3 cellular contexts compared by ENCODE assay signal in genomic region chr1:100339735-100340134, GRCh38. TPM values are rescaled to one million over a fixed set of nuclear protein-coding genes. Genes with fewer than 3 reads are reported as not detected.
A peak's percentile ranks its signal among the peaks of the same experiment; 100 is the strongest.
DNase-seq lines count a peak whose midpoint lies in the region; ATAC-seq, FAIRE-seq and TF ChIP-seq lines count a peak whose summit lies in the region.
"Not testable (repeated sequence)": the region's sequence is repeated elsewhere in the genome, so short reads cannot be mapped to it uniquely, and the experiment has no call there.

No MANE protein-coding gene starts in this region.

- not testable (repeated sequence) for H3K9me3 ChIP-seq in HEK293 (ENCODE audit: control insufficient read depth, insufficient read depth, low read depth, low read length); K562 (replicated peaks; ENCODE audit: control insufficient read depth, insufficient read depth, low read depth, low read length)

- not testable (repeated sequence) for H2BK15ac ChIP-seq in mesendoderm (replicated peaks; ENCODE audit: low read depth)

- H3K9me1 ChIP-seq in K562 (ENCODE audit: control insufficient read depth, insufficient read depth, low read length) = not testable (repeated sequence)

- not testable (repeated sequence) for FAIRE-seq in K562 (lab: Jason Lieb, UNC)

- TF ChIP-seq POLR2A in K562 (conservative IDR thresholded peaks at IDR 0.05) = not testable (repeated sequence)

- not testable (repeated sequence) for H3K79me2 ChIP-seq in K562 (ENCODE audit: control insufficient read depth, insufficient read depth, low read length); mesendoderm (ENCODE audit: control insufficient read depth, insufficient read depth, low read length)

- ATAC-seq in K562 = not testable (repeated sequence)

- H3K4me1 ChIP-seq in HEK293 (ENCODE audit: control insufficient read depth, insufficient read depth, low read length); mesendoderm (ENCODE audit: control insufficient read depth, low read depth, low read length): not testable (repeated sequence)
- H3K4me1 ChIP-seq in K562 (replicated peaks in 1 of 2; ENCODE audit: control insufficient read depth in 2 of 2, insufficient read depth in 2 of 2, low read length in 2 of 2) = peaks cover 12 to 52% of the 10 kb centered on the region in 2 experiments; a peak in 3 of 5 replicates

- not testable (repeated sequence) for H3K4me3 ChIP-seq in HEK293 (ENCODE audit: low read depth, low read length); K562; mesendoderm (ENCODE audit: low read length)

- H2AK5ac ChIP-seq in mesendoderm (ENCODE audit: low read length) = not testable (repeated sequence)

- H3K27ac ChIP-seq in HEK293 (ENCODE audit: extremely low read depth, low read depth, low read length); K562 (ENCODE audit: extremely low read depth, low read depth, low read length); mesendoderm (ENCODE audit: low read depth, low read length): not testable (repeated sequence)

- H3K4me2 ChIP-seq in K562 (ENCODE audit: insufficient read depth, low read length); mesendoderm (ENCODE audit: low read length): not testable (repeated sequence)

- H3K4ac ChIP-seq in mesendoderm (ENCODE audit: low read depth, low read length) = not testable (repeated sequence)

- not testable (repeated sequence) for BruUV-seq in K562 (replicated peaks; lab: Mats Ljungman, UMichigan)

- 68% methylated on average over 4 of the region's 6 CpGs for WGBS in K562 (ENCODE audit: insufficient coverage, low coverage, missing lambda C conversion rate)
- no CpG with 5 or more reads among the region's 6 CpGs for WGBS in mesendoderm (ENCODE audit: extremely low coverage, insufficient coverage, low lambda C conversion rate)

- in situ Hi-C loops in K562 (cut with MboI) = not testable (repeated sequence)

- not testable (repeated sequence) for H3K36me3 ChIP-seq in HEK293 (ENCODE audit: control insufficient read depth in 2 of 2, insufficient read depth in 1 of 2, low read length in 2 of 2); K562 (ENCODE audit: control insufficient read depth, insufficient read depth, low read length); mesendoderm (ENCODE audit: control insufficient read depth, insufficient read depth, low read length)

- not testable (repeated sequence) for H3K79me1 ChIP-seq in mesendoderm (ENCODE audit: low read length)

- H4K8ac ChIP-seq in mesendoderm (ENCODE audit: low read depth, low read length) = not testable (repeated sequence)

- H3K9ac ChIP-seq in K562 (ENCODE audit: insufficient read depth in 1 of 2, low read depth in 2 of 2, low read length in 2 of 2); mesendoderm (ENCODE audit: low read length): not testable (repeated sequence)

- not testable (repeated sequence) for TF ChIP-seq EP300 in K562 (IDR thresholded peaks at IDR 0.05; ENCODE audit: low read length)

- H3K18ac ChIP-seq in mesendoderm (ENCODE audit: low read length) = peak overlapping the region; percentile 61

- not testable (repeated sequence) for DNase-seq in K562 (ENCODE audit: extremely low read depth in 1 of 4, low spot score in 3 of 4); mesendoderm

- not testable (repeated sequence) for H3K56ac ChIP-seq in mesendoderm (ENCODE audit: low read length)

- not testable (repeated sequence) for H2AFZ ChIP-seq in K562 (ENCODE audit: low read depth, low read length)

- not testable (repeated sequence) for H4K20me1 ChIP-seq in K562 (replicated peaks; ENCODE audit: control insufficient read depth, insufficient read depth, low read length)

- H2BK120ac ChIP-seq in mesendoderm (ENCODE audit: low read depth, low read length) = peak overlapping the region; percentile 96

- H4K5ac ChIP-seq in mesendoderm (ENCODE audit: low read length) = not testable (repeated sequence)

- not testable (repeated sequence) for H3K27me3 ChIP-seq in K562 (ENCODE audit: control insufficient read depth in 2 of 2, insufficient read depth in 2 of 2, low read length in 2 of 2); mesendoderm (ENCODE audit: insufficient read depth, low read length, poor library complexity)

- not testable (repeated sequence) for TF ChIP-seq CTCF in HEK293 (tag by site-specific recombination; IDR thresholded peaks at IDR 0.05); K562 (IDR thresholded peaks at IDR 0.05 in 2 of 3, conservative IDR thresholded peaks at IDR 0.05 in 1 of 3; ENCODE audit: insufficient read depth in 2 of 3, low read depth in 1 of 3, low read length in 3 of 3)

- POLR2A ChIA-PET in HEK293 (lab: Yijun Ruan, JAX) = interaction anchor here (1.2 kb wide), 1 partner anchor 13 kb away, joined by 3 read pairs; the partner anchor contains the start of gene CDC14A
- POLR2A ChIA-PET in K562 (lab: Yijun Ruan, JAX) = not testable (repeated sequence)

- TF ChIP-seq RAD21 in K562 (CRISPR knock-in tag; conservative IDR thresholded peaks at IDR 0.05 in 1 of 2, IDR thresholded peaks at IDR 0.05 in 1 of 2) = not testable (repeated sequence)

- CTCF ChIA-PET in HEK293 (lab: Yijun Ruan, JAX); K562 (lab: Yijun Ruan, JAX; ENCODE audit: low intra/inter-chr PET ratio): not testable (repeated sequence)

- H2BK5ac ChIP-seq in mesendoderm (ENCODE audit: low read length) = not testable (repeated sequence)

- intact Hi-C loops in K562 (cut with micrococcal nuclease) = loop anchor here (5.0 kb wide), 1 partner anchor 302 kb away; a partner anchor contains a TSS

- H3K23ac ChIP-seq in mesendoderm (ENCODE audit: low read length) = not testable (repeated sequence)

TF ChIP-seq in HEK293, 187 proteins besides CTCF, POLR2A, EP300 and RAD21:
- TF ChIP-seq ZNF146 (tag by site-specific recombination; IDR thresholded peaks at IDR 0.05) = peak; percentile 89
- peak; percentile 55; the same call in 1 of the 2 replicates for TF ChIP-seq ZNF580 (tag by site-specific recombination; IDR thresholded peaks at IDR 0.05)

TF ChIP-seq in K562, 482 proteins besides CTCF, POLR2A, EP300 and RAD21:
- peak; percentile 17 for TF ChIP-seq RBM25 (IDR thresholded peaks at IDR 0.05; ENCODE audit: low read depth, low read length, severe bottlenecking)
- peak; percentile 77 for TF ChIP-seq ZNF146 (CRISPR knock-in tag; IDR thresholded peaks at IDR 0.05; ENCODE audit: unreplicated experiment)
- peak; percentile 49; the same call in 1 of the 2 replicates for TF ChIP-seq NFIX (CRISPR knock-in tag; IDR thresholded peaks at IDR 0.05; ENCODE audit: low read depth)
- peak; percentile 91 for TF ChIP-seq NFIC (IDR thresholded peaks at IDR 0.05)
- TF ChIP-seq BCOR (IDR thresholded peaks at IDR 0.05) = peak; percentile 41; the same call in 1 of the 2 replicates
- 0 out of 4 replicates have a peak, but pooled peaks of 1 of the 2 experiments have one; percentile 14 for TF ChIP-seq HDAC1 (IDR thresholded peaks at IDR 0.05)
- TF ChIP-seq KDM1A (IDR thresholded peaks at IDR 0.05) = peak; percentile 25 to 64; a peak in 3 of 4 replicates

RNA-seq across cellular contexts. Expression of gene CDC14A, which starts 12.6 kb away (rescaled TPM):
- total RNA-seq in K562 (2011; cell fraction: chromatin; rRNA removed; ENCODE audit: low replicate concordance) = 151 and 280 TPM in 2 replicates
- total RNA-seq in K562 (2011; cell fraction: nucleolus; rRNA removed) = 66.0 and 81.3 TPM in 2 replicates
- total RNA-seq in K562 (2011; cell fraction: nucleoplasm; rRNA removed) = 113 TPM in 2 replicates
- 20.7 and 23.6 TPM in 2 replicates for total RNA-seq in K562 (2014; rRNA removed)
- 50.9 and 56.3 TPM in 2 replicates for total RNA-seq in K562 (2014; rRNA removed; fragmentation: Illumina TruSeq; extraction: Trizol)
- 38.7 and 42.7 TPM in 2 replicates for total RNA-seq in K562 (2015; rRNA removed; fragmentation: Illumina TruSeq; extraction: Trizol)
- total RNA-seq in K562 (2021) = 28.4 and 30.9 TPM in 2 replicates
- 32.6 and 45.2 TPM in 2 replicates for polyA plus RNA-seq in K562 (2011; rRNA removed)
- 16.2 and 20.7 TPM in 2 replicates for polyA plus RNA-seq in K562 (2011; cell fraction: cytosol; rRNA removed)
- polyA plus RNA-seq in K562 (2011; cell fraction: nucleus; rRNA removed) = 39.5 and 41.7 TPM in 2 replicates
- 15.2 and 28.1 TPM in 2 replicates for polyA plus RNA-seq in K562 (2012)
- 58.3 and 74.3 TPM in 2 replicates for polyA plus RNA-seq in K562 (2014; fragmentation: Illumina TruSeq; extraction: Trizol)
- polyA plus RNA-seq in K562 (2014; fragmentation: Nextera tagmentation; extraction: Ambion mirVana) = 10 to 100 TPM; 17.0 to 33.4 TPM
- polyA plus RNA-seq in K562 (2014; rRNA removed) = 24.5 and 25.7 TPM in 2 replicates
- polyA minus RNA-seq in K562 (2011; rRNA and poly(A)+ RNA removed) = 87.6 and 93.7 TPM in 2 replicates
- polyA minus RNA-seq in K562 (2011; cell fraction: cytosol; rRNA and poly(A)+ RNA removed) = 21.4 and 28.6 TPM in 2 replicates
- 96.7 and 136 TPM in 2 replicates for polyA minus RNA-seq in K562 (2011; cell fraction: nucleus; rRNA and poly(A)+ RNA removed)
- 9.7 TPM for polyA plus RNA-seq in mesendoderm (2013, experiment 1 of 2)
- 8.9 TPM for polyA plus RNA-seq in mesendoderm (2013, experiment 2 of 2)
